Comparison of ENCODE assay signal across 13 cellular contexts in the genomic region with DNA sequence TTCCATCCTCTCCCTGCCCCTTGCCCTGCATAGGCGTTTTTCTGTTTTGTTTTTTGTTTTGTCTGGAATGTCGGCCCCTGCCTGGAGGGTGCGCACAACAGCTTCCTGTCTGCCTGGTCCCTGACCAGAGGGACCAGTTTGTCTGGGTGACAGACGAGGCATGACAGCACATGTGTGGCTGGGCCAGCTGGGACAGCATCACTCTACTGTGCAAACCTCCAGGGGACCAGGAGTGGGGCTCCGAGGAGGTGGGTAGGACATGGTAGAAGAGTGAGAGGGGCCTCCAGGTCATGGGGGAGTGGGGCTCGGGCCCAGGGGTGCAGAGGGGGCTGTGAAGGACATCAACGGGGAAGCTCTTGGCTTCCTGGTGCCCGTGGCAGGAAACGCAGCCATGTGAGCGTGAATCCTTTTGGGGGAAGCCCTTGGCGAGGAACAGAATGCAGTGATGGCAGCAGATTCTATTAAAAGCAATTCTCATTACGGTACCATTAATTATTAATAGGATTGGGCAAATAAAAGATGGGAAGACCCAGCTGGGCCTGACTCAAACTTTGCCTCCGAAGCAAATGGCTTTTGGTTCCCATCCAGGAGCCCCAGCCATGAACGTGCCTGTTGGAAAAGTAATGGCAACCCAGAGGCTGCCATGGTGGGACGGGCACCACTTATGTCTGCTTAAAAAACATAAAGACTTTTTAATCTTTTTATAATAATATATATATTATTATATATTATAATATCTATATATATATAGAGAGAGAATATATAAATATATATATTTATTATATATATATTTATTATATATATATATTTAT.
A peak's percentile ranks its signal among the peaks of the same experiment; 100 is the strongest.
DNase-seq lines count a peak whose midpoint lies in the region; ATAC-seq and TF ChIP-seq lines count a peak whose summit lies in the region.
"Had no signal": no experiment of that assay in that cellular context is flagged by ENCODE, and none has a peak within 500 bp of the region (broad histone marks: within the 10 kb centered on the region; RNA-seq: fewer than 3 reads in every experiment).

No MANE protein-coding gene starts in this region.

- no peak overlapping the region for H3K4ac ChIP-seq in H9 (ENCODE audit: low read depth, low read length)
- H3K4ac ChIP-seq in mesenchymal stem cell (ENCODE audit: low read depth in 1 of 2, low read length in 2 of 2), result peak overlapping the region; percentile 68 to 72

- H2BK120ac ChIP-seq in H9 (ENCODE audit: low read depth, low read length, poor library complexity, severe bottlenecking) (no peak overlapping the region), mesenchymal stem cell (ENCODE audit: low read depth, low read length) (peak overlapping the region; percentile 15)

- H3K4me3 Mint-ChIP-seq in H9, result no peak overlapping the region
- peak overlapping the region in 1 of 5 experiments; percentile 40 for H3K4me3 Mint-ChIP-seq in brain
- H3K4me3 Mint-ChIP-seq: activated naive CD8-positive, alpha-beta T cell treated with anti-CD3 and anti-CD28 coated beads for 36 hours had no signal

- no peak overlapping the region for H2BK20ac ChIP-seq in H9 (ENCODE audit: low read depth, low read length, poor library complexity, severe bottlenecking)

- no peak overlapping the region for H2BK15ac ChIP-seq in H9 (ENCODE audit: low read depth, low read length)
- H2BK15ac ChIP-seq in mesenchymal stem cell (ENCODE audit: low read depth, poor library complexity, severe bottlenecking), result no peak overlapping the region

- H3K4me1 Mint-ChIP-seq in H9 (peaks cover 9 to 16% of the 10 kb centered on the region in 2 experiments), brain (peaks cover 31% of the 10 kb centered on the region)
- H3K4me1 Mint-ChIP-seq: activated naive CD8-positive, alpha-beta T cell treated with anti-CD3 and anti-CD28 coated beads for 36 hours had no signal

- H3K27me3 ChIP-seq in BLaER1 treated with 17β-estradiol and CSF1 and Interleukin-3, amounts not matched to agents 10 nM and 100 nM, result 0 out of 22 replicates have a peak, but pooled peaks cover 0 to 6% (median 0%) of the 10 kb centered on the region in 11 experiments
- no peaks in the 10 kb centered on the region for H3K27me3 ChIP-seq in H9 (ENCODE audit: insufficient read depth, low read length)
- no peaks in the 10 kb centered on the region for H3K27me3 ChIP-seq in mesenchymal stem cell (ENCODE audit: control insufficient read depth in 1 of 2, insufficient read depth in 1 of 2, low read length in 2 of 2)

- no peak overlapping the region for H4K5ac ChIP-seq in H9 (ENCODE audit: insufficient read length, low read depth, low read length)

- H3K36me3 Mint-ChIP-seq in H9 (ENCODE audit: insufficient read depth in 1 of 3, low read depth in 3 of 3) (no peaks in the 10 kb centered on the region), brain (no peaks in the 10 kb centered on the region)

- H3K9me3 ChIP-seq in BLaER1 treated with 17β-estradiol and CSF1 and Interleukin-3, amounts not matched to agents 10 nM and 100 nM (replicated peaks in 1 of 11), result no peaks in the 10 kb centered on the region
- H3K9me3 ChIP-seq in H9 (ENCODE audit: control insufficient read depth, low read depth, low read length) (no peaks in the 10 kb centered on the region), mesenchymal stem cell (ENCODE audit: control insufficient read depth, low read length) (no peaks in the 10 kb centered on the region)

- H2AFZ ChIP-seq in H9 (ENCODE audit: low read length), result no peak overlapping the region
- H2AFZ ChIP-seq in mesenchymal stem cell (ENCODE audit: low read depth, low read length), result peak overlapping the region; percentile 11

- peaks cover 20 to 71% (median 52%) of the 10 kb centered on the region in 10 experiments for H3K4me1 ChIP-seq in BLaER1 treated with 17β-estradiol and CSF1 and Interleukin-3, amounts not matched to agents 10 nM and 100 nM
- H3K4me1 ChIP-seq in H9 (ENCODE audit: insufficient read depth, low read length) (no peaks in the 10 kb centered on the region), mesenchymal stem cell (ENCODE audit: control insufficient read depth, insufficient read depth, low read depth, low read length) (peaks cover 17% of the 10 kb centered on the region)

- peak overlapping the region in 1 of 10 experiments; percentile 17; a peak in 2 of 20 replicates for H3K4me3 ChIP-seq in BLaER1 treated with 17β-estradiol and CSF1 and Interleukin-3, amounts not matched to agents 10 nM and 100 nM
- H3K4me3 ChIP-seq in mesenchymal stem cell (ENCODE audit: insufficient read depth in 1 of 2, low read depth in 1 of 2, low read length in 2 of 2), result no peak overlapping the region

- H2BK5ac ChIP-seq in H9 (ENCODE audit: insufficient read length, low read length) (no peak overlapping the region), mesenchymal stem cell (ENCODE audit: low read depth, low read length, poor library complexity, severe bottlenecking) (no peak overlapping the region)

- no peaks in the 10 kb centered on the region for H3K79me1 ChIP-seq in H9 (ENCODE audit: insufficient read depth, low read depth, low read length, poor library complexity, severe bottlenecking)
- no peaks in the 10 kb centered on the region for H3K79me1 ChIP-seq in mesenchymal stem cell (replicated peaks; ENCODE audit: low read length, poor library complexity, severe bottlenecking)

- H2BK12ac ChIP-seq in H9 (ENCODE audit: insufficient read length, low read depth, low read length) (no peak overlapping the region), mesenchymal stem cell (ENCODE audit: low read length in 2 of 2) (peak overlapping the region in 1 of 2 experiments; percentile 29)

- no peak overlapping the region for H3T11ph ChIP-seq in H9 (ENCODE audit: low read length)

- H4K20me1 ChIP-seq in BLaER1 treated with 17β-estradiol and CSF1 and Interleukin-3, amounts not matched to agents 10 nM and 100 nM, result no peaks in the 10 kb centered on the region
- no peaks in the 10 kb centered on the region for H4K20me1 ChIP-seq in H9 (ENCODE audit: control insufficient read depth, insufficient read depth, insufficient read length)

- no peak overlapping the region for H3K56ac ChIP-seq in H9 (ENCODE audit: insufficient read length, low read depth, low read length)

- peak overlapping the region in 2 of 3 experiments; percentile 81 to 91; a peak in 4 of 7 replicates for H3K27ac Mint-ChIP-seq in H9
- H3K27ac Mint-ChIP-seq in brain, result peak overlapping the region; percentile 62 to 94 (median 90)
- H3K27ac Mint-ChIP-seq: activated naive CD8-positive, alpha-beta T cell treated with anti-CD3 and anti-CD28 coated beads for 36 hours had no signal

- H3K79me2 ChIP-seq in H9 (ENCODE audit: insufficient read depth, low read length), result no peaks in the 10 kb centered on the region

- peak overlapping the region; percentile 69 to 90 (median 81) for H3K4me2 ChIP-seq in BLaER1 treated with 17β-estradiol and CSF1 and Interleukin-3, amounts not matched to agents 10 nM and 100 nM
- H3K4me2 ChIP-seq in H9 (ENCODE audit: insufficient read depth, insufficient read length, low read length), result no peak overlapping the region
- H3K4me2 ChIP-seq in mesenchymal stem cell (ENCODE audit: low read length, poor library complexity, severe bottlenecking), result no peak overlapping the region

- DNase-seq in H9 (no peak), mesenchymal stem cell (no peak), COLO829 (ENCODE audit: low spot score) (no peak), NCI-H524 treated with DMSO at 0.1 percent for 48 hours (lab: John Stamatoyannopoulos, UW) (no peak), NK-92 (lab: John Stamatoyannopoulos, UW; ENCODE audit: unreplicated experiment) (no peak)
- DNase-seq: activated naive CD8-positive, alpha-beta T cell treated with anti-CD3 and anti-CD28 coated beads for 36 hours; right cardiac atrium; stimulated activated CD4-positive, alpha-beta T cell treated with anti-CD3 and anti-CD28 coated beads, Interleukin-4, amount 100 ng/mL, for 4 hours; stimulated activated naive CD4-positive, alpha-beta T cell treated with Interleukin-2 at 50 U/mL for 16 hours had no signal

- H3K23ac ChIP-seq in H9 (ENCODE audit: insufficient read length, low read depth, low read length) (no peak overlapping the region), mesenchymal stem cell (ENCODE audit: low read length in 2 of 2) (no peak overlapping the region)

- H3K18ac ChIP-seq in H9 (ENCODE audit: insufficient read length, low read depth, low read length) (no peak overlapping the region), mesenchymal stem cell (ENCODE audit: low read depth in 1 of 2, low read length in 2 of 2) (peak overlapping the region; percentile 58 to 76)

- H3K23me2 ChIP-seq in H9 (ENCODE audit: insufficient read length, low read depth, low read length, poor library complexity, severe bottlenecking), result no peaks in the 10 kb centered on the region

- TF ChIP-seq CTCF in H9 (conservative IDR thresholded peaks at IDR 0.05), result no peak
- TF ChIP-seq CTCF in brain (conservative IDR thresholded peaks at IDR 0.05), result no peak

- no peaks in the 10 kb centered on the region for H3K36me3 ChIP-seq in BLaER1 treated with 17β-estradiol and CSF1 and Interleukin-3, amounts not matched to agents 10 nM and 100 nM
- no peaks in the 10 kb centered on the region for H3K36me3 ChIP-seq in mesenchymal stem cell (ENCODE audit: control insufficient read depth in 1 of 2, insufficient read depth in 2 of 2, low read depth in 1 of 2, low read length in 2 of 2)

- H3K14ac ChIP-seq in H9 (ENCODE audit: insufficient read depth, low read length) (no peak overlapping the region), mesenchymal stem cell (ENCODE audit: low read length in 2 of 2) (peak overlapping the region in 1 of 2 experiments; percentile 22)

- peaks cover 1% of the 10 kb centered on the region for H3K27me3 Mint-ChIP-seq in H9 (ENCODE audit: low read depth)
- peaks cover 9% of the 10 kb centered on the region for H3K27me3 Mint-ChIP-seq in brain
- H3K27me3 Mint-ChIP-seq: activated naive CD8-positive, alpha-beta T cell treated with anti-CD3 and anti-CD28 coated beads for 36 hours had no signal

- H3K9me3 Mint-ChIP-seq in H9 (no peaks in the 10 kb centered on the region; a peak in 2 of 5 replicates), brain (peaks cover 0 to 3% (median 0%) of the 10 kb centered on the region in 5 experiments)
- H3K9me3 Mint-ChIP-seq: activated naive CD8-positive, alpha-beta T cell treated with anti-CD3 and anti-CD28 coated beads for 36 hours had no signal

- H4K91ac ChIP-seq in H9 (ENCODE audit: insufficient read length, low read depth, low read length), result no peak overlapping the region
- peak overlapping the region; percentile 47 for H4K91ac ChIP-seq in mesenchymal stem cell (ENCODE audit: low read length)

- ATAC-seq in HG03521 (IDR thresholded peaks at IDR 0.05; ENCODE audit: unreplicated experiment), result no peak
- ATAC-seq: right cardiac atrium had no signal

- H2AK5ac ChIP-seq in H9 (ENCODE audit: insufficient read length, low read length) (no peak overlapping the region), mesenchymal stem cell (ENCODE audit: low read length, severe bottlenecking) (peak overlapping the region; percentile 58)

- peak overlapping the region in 10 of 11 experiments; percentile 6 to 65 (median 44); a peak in 12 of 22 replicates for H3K9ac ChIP-seq in BLaER1 treated with 17β-estradiol and CSF1 and Interleukin-3, amounts not matched to agents 10 nM and 100 nM
- H3K9ac ChIP-seq in H9 (ENCODE audit: extremely low read depth, insufficient read length, low read length) (no peak overlapping the region), mesenchymal stem cell (ENCODE audit: low read length) (no peak overlapping the region)

- no CpG with 5 or more reads among the region's 15 CpGs for WGBS in H9 (ENCODE audit: extremely low coverage, insufficient read length, low lambda C conversion rate)
- 73% methylated on average over 13 of the region's 15 CpGs for WGBS in mesenchymal stem cell

- H3K27ac ChIP-seq in BLaER1 treated with 17β-estradiol and CSF1 and Interleukin-3, amounts not matched to agents 10 nM and 100 nM, result peak overlapping the region in 9 of 11 experiments; percentile 23 to 78 (median 70); a peak in 17 of 22 replicates
- H3K27ac ChIP-seq in H9 (ENCODE audit: insufficient read length, low read depth, low read length) (no peak overlapping the region), mesenchymal stem cell (ENCODE audit: low read length, poor library complexity, severe bottlenecking) (peak overlapping the region; percentile 51)
- H3K27ac ChIP-seq: RWPE1 had no signal

- H4K8ac ChIP-seq in H9 (replicated peaks; ENCODE audit: insufficient read length, low read depth, low read length) (no peak overlapping the region), mesenchymal stem cell (ENCODE audit: low read length) (peak overlapping the region; percentile 71)

Comparison
In these comparisons a context has a peak if more than half of its experiments do, and no peak if none do; other contexts are left out.
1. H3K4me2 ChIP-seq: peak in BLaER1 treated with 17β-estradiol and CSF1 and Interleukin-3, amounts not matched to agents 10 nM and 100 nM (11 of 11); none in H9 (single experiment) and mesenchymal stem cell (single experiment).
2. H3K9ac ChIP-seq: peak in BLaER1 treated with 17β-estradiol and CSF1 and Interleukin-3, amounts not matched to agents 10 nM and 100 nM (10 of 11); none in H9 (single experiment) and mesenchymal stem cell (single experiment).